In the genomic region with DNA sequence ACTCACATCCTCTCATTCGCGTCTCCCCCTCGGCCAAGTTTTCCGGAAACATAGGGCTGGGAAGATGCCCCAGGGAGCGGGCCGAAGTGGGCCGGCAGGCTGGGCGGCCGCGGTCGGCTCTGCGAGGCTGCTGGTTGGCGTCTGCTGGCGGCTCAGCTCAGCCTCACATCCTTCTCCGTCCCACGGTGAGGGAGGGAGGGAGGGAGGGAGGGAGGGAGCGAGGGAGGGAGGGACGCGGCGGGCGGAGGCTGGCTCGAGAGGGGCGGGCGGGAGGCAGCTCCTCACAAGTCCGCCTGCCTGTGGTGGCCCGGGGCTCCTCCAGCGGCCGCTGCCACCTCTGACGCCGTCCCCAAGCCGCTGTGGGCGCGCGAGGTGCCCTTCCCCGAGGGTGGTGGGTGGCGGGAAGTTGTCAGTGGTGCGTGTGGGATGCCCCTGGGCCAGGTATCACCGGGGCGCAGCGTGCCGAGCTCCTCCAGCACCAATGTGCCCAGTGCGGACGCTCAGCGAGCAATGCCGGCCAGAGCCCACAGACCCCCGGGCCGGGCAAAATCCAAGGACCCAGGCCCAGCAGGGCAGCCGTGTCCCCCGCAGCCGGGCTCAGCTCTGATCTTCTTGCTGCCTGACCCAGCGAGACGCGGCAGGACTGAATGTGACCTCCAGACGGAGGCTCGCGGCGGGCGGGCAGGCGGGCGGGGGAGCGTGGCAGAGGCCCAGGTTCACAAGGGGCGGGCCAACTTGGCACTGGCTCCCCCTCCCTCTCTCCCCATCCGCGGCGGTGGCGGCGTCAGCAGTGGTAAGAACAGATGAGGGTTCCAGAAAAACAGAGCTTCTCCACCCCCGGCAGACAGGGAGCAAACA, we compare ENCODE assay signal across 1 cellular context.
TF ChIP-seq lines count a peak whose summit lies in the region.

No MANE protein-coding gene starts in this region.

TF ChIP-seq in HepG2, 621 proteins besides CTCF, POLR2A, EP300 and RAD21 (continued from another document and continues in another):
- TF ChIP-seq, protein P1, sequence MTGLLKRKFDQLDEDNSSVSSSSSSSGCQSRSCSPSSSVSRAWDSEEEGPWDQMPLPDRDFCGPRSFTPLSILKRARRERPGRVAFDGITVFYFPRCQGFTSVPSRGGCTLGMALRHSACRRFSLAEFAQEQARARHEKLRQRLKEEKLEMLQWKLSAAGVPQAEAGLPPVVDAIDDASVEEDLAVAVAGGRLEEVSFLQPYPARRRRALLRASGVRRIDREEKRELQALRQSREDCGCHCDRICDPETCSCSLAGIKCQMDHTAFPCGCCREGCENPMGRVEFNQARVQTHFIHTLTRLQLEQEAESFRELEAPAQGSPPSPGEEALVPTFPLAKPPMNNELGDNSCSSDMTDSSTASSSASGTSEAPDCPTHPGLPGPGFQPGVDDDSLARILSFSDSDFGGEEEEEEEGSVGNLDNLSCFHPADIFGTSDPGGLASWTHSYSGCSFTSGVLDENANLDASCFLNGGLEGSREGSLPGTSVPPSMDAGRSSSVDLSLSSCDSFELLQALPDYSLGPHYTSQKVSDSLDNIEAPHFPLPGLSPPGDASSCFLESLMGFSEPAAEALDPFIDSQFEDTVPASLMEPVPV (CRISPR knock-in tag; IDR thresholded peaks at IDR 0.05), result peak; percentile 52; the same call in 1 of the 2 replicates
- peak; percentile 85; the same call in 1 of the 2 replicates for TF ChIP-seq SP5 (CRISPR knock-in tag; IDR thresholded peaks at IDR 0.05; ENCODE audit: borderline replicate concordance, low read depth)
- 0 out of 2 replicates have a peak, but pooled peaks have one; percentile 15 for TF ChIP-seq ZNF788 (CRISPR knock-in tag; IDR thresholded peaks at IDR 0.05; ENCODE audit: borderline replicate concordance)
- TF ChIP-seq, protein P2, sequence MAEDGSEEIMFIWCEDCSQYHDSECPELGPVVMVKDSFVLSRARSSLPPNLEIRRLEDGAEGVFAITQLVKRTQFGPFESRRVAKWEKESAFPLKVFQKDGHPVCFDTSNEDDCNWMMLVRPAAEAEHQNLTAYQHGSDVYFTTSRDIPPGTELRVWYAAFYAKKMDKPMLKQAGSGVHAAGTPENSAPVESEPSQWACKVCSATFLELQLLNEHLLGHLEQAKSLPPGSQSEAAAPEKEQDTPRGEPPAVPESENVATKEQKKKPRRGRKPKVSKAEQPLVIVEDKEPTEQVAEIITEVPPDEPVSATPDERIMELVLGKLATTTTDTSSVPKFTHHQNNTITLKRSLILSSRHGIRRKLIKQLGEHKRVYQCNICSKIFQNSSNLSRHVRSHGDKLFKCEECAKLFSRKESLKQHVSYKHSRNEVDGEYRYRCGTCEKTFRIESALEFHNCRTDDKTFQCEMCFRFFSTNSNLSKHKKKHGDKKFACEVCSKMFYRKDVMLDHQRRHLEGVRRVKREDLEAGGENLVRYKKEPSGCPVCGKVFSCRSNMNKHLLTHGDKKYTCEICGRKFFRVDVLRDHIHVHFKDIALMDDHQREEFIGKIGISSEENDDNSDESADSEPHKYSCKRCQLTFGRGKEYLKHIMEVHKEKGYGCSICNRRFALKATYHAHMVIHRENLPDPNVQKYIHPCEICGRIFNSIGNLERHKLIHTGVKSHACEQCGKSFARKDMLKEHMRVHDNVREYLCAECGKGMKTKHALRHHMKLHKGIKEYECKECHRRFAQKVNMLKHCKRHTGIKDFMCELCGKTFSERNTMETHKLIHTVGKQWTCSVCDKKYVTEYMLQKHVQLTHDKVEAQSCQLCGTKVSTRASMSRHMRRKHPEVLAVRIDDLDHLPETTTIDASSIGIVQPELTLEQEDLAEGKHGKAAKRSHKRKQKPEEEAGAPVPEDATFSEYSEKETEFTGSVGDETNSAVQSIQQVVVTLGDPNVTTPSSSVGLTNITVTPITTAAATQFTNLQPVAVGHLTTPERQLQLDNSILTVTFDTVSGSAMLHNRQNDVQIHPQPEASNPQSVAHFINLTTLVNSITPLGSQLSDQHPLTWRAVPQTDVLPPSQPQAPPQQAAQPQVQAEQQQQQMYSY (CRISPR knock-in tag; IDR thresholded peaks at IDR 0.05), result peak; percentile 34; the same call in 1 of the 2 replicates
- TF ChIP-seq SRSF1 (optimal IDR thresholded peaks at IDR 0.05; ENCODE audit: low read depth, low read length), result peak; percentile 35
- TF ChIP-seq POLR2AphosphoS5 (IDR thresholded peaks at IDR 0.05; ENCODE audit: low read depth, low read length), result peak; percentile 16; the same call in 1 of the 2 replicates
- TF ChIP-seq NFE2 (CRISPR knock-in tag; IDR thresholded peaks at IDR 0.05), result no peak
- TF ChIP-seq DMAP1 (CRISPR knock-in tag; IDR thresholded peaks at IDR 0.05), result peak; percentile 56; the same call in 1 of the 2 replicates
- peak; percentile 37; the same call in 1 of the 2 replicates for TF ChIP-seq SALL1 (CRISPR knock-in tag; IDR thresholded peaks at IDR 0.05)
- peak; percentile 78; the same call in 1 of the 2 replicates for TF ChIP-seq MYC (CRISPR knock-in tag; IDR thresholded peaks at IDR 0.05; ENCODE audit: borderline replicate concordance)
- 0 out of 2 replicates have a peak, but pooled peaks have one; percentile 51 for TF ChIP-seq KLF15 (CRISPR knock-in tag; IDR thresholded peaks at IDR 0.05; ENCODE audit: borderline replicate concordance)
- peak; percentile 43; the same call in 1 of the 2 replicates for TF ChIP-seq ZNF564 (CRISPR knock-in tag; IDR thresholded peaks at IDR 0.05)
- peak; percentile 40; the same call in 1 of the 2 replicates for TF ChIP-seq NR2C2 (CRISPR knock-in tag; IDR thresholded peaks at IDR 0.05; ENCODE audit: borderline replicate concordance)
- no peak; the same call in 1 of the 2 replicates for TF ChIP-seq ZNF891 (CRISPR knock-in tag; IDR thresholded peaks at IDR 0.05)
- peak; percentile 18 for TF ChIP-seq CBX1 (IDR thresholded peaks at IDR 0.05; ENCODE audit: low read depth)
- 0 out of 2 replicates have a peak, but pooled peaks have one; percentile 36 for TF ChIP-seq DNMT1 (CRISPR knock-in tag; IDR thresholded peaks at IDR 0.05)
- TF ChIP-seq ASH2L (IDR thresholded peaks at IDR 0.05; ENCODE audit: insufficient read length, low read depth, low read length), result peak; percentile 25
- peak; percentile 46; the same call in 1 of the 2 replicates for TF ChIP-seq ZMYM4 (CRISPR knock-in tag; IDR thresholded peaks at IDR 0.05)
- peak; percentile 98 for TF ChIP-seq ZNF746 (CRISPR knock-in tag; IDR thresholded peaks at IDR 0.05)
- TF ChIP-seq KLF6 (CRISPR knock-in tag; IDR thresholded peaks at IDR 0.05), result no peak
- TF ChIP-seq ZNF589 (CRISPR knock-in tag; conservative IDR thresholded peaks at IDR 0.05), result no peak
- TF ChIP-seq, protein P3, sequence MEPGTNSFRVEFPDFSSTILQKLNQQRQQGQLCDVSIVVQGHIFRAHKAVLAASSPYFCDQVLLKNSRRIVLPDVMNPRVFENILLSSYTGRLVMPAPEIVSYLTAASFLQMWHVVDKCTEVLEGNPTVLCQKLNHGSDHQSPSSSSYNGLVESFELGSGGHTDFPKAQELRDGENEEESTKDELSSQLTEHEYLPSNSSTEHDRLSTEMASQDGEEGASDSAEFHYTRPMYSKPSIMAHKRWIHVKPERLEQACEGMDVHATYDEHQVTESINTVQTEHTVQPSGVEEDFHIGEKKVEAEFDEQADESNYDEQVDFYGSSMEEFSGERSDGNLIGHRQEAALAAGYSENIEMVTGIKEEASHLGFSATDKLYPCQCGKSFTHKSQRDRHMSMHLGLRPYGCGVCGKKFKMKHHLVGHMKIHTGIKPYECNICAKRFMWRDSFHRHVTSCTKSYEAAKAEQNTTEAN (CRISPR knock-in tag; conservative IDR thresholded peaks at IDR 0.05), result 0 out of 2 replicates have a peak, but pooled peaks have one; percentile 16
- peak; percentile 77; the same call in 1 of the 2 replicates for TF ChIP-seq ZMYM3 (CRISPR knock-in tag; IDR thresholded peaks at IDR 0.05)
- TF ChIP-seq, protein P4, sequence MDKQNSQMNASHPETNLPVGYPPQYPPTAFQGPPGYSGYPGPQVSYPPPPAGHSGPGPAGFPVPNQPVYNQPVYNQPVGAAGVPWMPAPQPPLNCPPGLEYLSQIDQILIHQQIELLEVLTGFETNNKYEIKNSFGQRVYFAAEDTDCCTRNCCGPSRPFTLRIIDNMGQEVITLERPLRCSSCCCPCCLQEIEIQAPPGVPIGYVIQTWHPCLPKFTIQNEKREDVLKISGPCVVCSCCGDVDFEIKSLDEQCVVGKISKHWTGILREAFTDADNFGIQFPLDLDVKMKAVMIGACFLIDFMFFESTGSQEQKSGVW (CRISPR knock-in tag; IDR thresholded peaks at IDR 0.05; ENCODE audit: borderline replicate concordance), result no peak
- 0 out of 2 replicates have a peak, but pooled peaks have one; percentile 42 for TF ChIP-seq GZF1 (CRISPR knock-in tag; IDR thresholded peaks at IDR 0.05)
- TF ChIP-seq FOXA3 (CRISPR knock-in tag; IDR thresholded peaks at IDR 0.05), result peak; percentile 34; the same call in 1 of the 2 replicates
- TF ChIP-seq HNRNPLL (IDR thresholded peaks at IDR 0.05; ENCODE audit: low read depth, low read length, poor library complexity, severe bottlenecking), result peak; percentile 23
- TF ChIP-seq MAZ (IDR thresholded peaks at IDR 0.05; ENCODE audit: borderline replicate concordance, low read depth, low read length), result 0 out of 2 replicates have a peak, but pooled peaks have one; percentile 9
- peak; percentile 70 for TF ChIP-seq MAZ (CRISPR knock-in tag; IDR thresholded peaks at IDR 0.05; ENCODE audit: low read depth)
- TF ChIP-seq ARID2 (CRISPR knock-in tag; IDR thresholded peaks at IDR 0.05; ENCODE audit: borderline replicate concordance), result no peak
- TF ChIP-seq, protein P5, sequence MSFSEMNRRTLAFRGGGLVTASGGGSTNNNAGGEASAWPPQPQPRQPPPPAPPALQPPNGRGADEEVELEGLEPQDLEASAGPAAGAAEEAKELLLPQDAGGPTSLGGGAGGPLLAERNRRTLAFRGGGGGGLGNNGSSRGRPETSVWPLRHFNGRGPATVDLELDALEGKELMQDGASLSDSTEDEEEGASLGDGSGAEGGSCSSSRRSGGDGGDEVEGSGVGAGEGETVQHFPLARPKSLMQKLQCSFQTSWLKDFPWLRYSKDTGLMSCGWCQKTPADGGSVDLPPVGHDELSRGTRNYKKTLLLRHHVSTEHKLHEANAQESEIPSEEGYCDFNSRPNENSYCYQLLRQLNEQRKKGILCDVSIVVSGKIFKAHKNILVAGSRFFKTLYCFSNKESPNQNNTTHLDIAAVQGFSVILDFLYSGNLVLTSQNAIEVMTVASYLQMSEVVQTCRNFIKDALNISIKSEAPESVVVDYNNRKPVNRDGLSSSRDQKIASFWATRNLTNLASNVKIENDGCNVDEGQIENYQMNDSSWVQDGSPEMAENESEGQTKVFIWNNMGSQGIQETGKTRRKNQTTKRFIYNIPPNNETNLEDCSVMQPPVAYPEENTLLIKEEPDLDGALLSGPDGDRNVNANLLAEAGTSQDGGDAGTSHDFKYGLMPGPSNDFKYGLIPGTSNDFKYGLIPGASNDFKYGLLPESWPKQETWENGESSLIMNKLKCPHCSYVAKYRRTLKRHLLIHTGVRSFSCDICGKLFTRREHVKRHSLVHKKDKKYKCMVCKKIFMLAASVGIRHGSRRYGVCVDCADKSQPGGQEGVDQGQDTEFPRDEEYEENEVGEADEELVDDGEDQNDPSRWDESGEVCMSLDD (CRISPR knock-in tag; IDR thresholded peaks at IDR 0.05; ENCODE audit: borderline replicate concordance), result peak; percentile 33; the same call in 1 of the 2 replicates
- 0 out of 2 replicates have a peak, but pooled peaks have one; percentile 66 for TF ChIP-seq ZNF546 (CRISPR knock-in tag; conservative IDR thresholded peaks at IDR 0.05)
- no peak for TF ChIP-seq TMF1 (CRISPR knock-in tag; IDR thresholded peaks at IDR 0.05; ENCODE audit: low read depth)
- no peak for TF ChIP-seq U2AF1 (optimal IDR thresholded peaks at IDR 0.05; ENCODE audit: low read depth, low read length)
- TF ChIP-seq NR2F6 (IDR thresholded peaks at IDR 0.05), result no peak
- peak; percentile 63 for TF ChIP-seq NR2F6 (CRISPR knock-in tag; IDR thresholded peaks at IDR 0.05)
- TF ChIP-seq, protein P6, sequence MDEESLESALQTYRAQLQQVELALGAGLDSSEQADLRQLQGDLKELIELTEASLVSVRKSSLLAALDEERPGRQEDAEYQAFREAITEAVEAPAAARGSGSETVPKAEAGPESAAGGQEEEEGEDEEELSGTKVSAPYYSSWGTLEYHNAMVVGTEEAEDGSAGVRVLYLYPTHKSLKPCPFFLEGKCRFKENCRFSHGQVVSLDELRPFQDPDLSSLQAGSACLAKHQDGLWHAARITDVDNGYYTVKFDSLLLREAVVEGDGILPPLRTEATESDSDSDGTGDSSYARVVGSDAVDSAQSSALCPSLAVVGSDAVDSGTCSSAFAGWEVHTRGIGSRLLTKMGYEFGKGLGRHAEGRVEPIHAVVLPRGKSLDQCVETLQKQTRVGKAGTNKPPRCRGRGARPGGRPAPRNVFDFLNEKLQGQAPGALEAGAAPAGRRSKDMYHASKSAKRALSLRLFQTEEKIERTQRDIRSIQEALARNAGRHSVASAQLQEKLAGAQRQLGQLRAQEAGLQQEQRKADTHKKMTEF (CRISPR knock-in tag; IDR thresholded peaks at IDR 0.05), result peak; percentile 61; the same call in 1 of the 2 replicates
- TF ChIP-seq, protein P7, sequence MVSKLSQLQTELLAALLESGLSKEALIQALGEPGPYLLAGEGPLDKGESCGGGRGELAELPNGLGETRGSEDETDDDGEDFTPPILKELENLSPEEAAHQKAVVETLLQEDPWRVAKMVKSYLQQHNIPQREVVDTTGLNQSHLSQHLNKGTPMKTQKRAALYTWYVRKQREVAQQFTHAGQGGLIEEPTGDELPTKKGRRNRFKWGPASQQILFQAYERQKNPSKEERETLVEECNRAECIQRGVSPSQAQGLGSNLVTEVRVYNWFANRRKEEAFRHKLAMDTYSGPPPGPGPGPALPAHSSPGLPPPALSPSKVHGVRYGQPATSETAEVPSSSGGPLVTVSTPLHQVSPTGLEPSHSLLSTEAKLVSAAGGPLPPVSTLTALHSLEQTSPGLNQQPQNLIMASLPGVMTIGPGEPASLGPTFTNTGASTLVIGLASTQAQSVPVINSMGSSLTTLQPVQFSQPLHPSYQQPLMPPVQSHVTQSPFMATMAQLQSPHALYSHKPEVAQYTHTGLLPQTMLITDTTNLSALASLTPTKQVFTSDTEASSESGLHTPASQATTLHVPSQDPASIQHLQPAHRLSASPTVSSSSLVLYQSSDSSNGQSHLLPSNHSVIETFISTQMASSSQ (IDR thresholded peaks at IDR 0.05; ENCODE audit: low read depth), result no peak
- TF ChIP-seq, protein P7 (CRISPR knock-in tag; IDR thresholded peaks at IDR 0.05; ENCODE audit: borderline replicate concordance), result no peak
- peak; percentile 42 for TF ChIP-seq RBM39 (IDR thresholded peaks at IDR 0.05; ENCODE audit: low read depth, low read length, poor library complexity, severe bottlenecking)
- peak; percentile 40; the same call in 1 of the 2 replicates for TF ChIP-seq KLF12 (CRISPR knock-in tag; IDR thresholded peaks at IDR 0.05; ENCODE audit: borderline replicate concordance)
- peak; percentile 46 for TF ChIP-seq POLR2G (IDR thresholded peaks at IDR 0.05; ENCODE audit: low read depth, low read length)
